In the genomic region with DNA sequence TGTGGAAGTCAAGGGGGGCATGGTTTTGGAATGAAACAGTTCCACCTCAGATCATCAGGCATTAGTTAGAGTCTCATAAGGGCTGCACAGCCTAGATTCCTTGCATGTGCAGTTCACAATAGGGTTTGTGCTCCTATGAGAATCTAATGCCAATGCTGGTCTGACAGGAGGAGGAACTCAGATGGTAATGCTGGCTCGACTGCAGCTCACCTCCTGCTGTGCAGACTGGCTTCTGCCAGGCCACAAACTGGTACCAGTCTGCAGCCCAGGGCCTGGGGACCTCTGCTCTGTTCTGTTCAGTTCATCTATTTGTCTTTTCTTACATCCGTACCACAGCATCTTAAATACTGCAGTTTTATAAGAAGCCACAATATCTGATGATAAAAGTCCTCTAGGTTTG, we compare ENCODE assay signal across 1 cellular context.
TF ChIP-seq lines count a peak whose summit lies in the region.

No MANE protein-coding gene starts in this region.

TF ChIP-seq in GM12878, 131 proteins besides CTCF, POLR2A, EP300 and RAD21 (continued from another document):
- TF ChIP-seq, protein P1, sequence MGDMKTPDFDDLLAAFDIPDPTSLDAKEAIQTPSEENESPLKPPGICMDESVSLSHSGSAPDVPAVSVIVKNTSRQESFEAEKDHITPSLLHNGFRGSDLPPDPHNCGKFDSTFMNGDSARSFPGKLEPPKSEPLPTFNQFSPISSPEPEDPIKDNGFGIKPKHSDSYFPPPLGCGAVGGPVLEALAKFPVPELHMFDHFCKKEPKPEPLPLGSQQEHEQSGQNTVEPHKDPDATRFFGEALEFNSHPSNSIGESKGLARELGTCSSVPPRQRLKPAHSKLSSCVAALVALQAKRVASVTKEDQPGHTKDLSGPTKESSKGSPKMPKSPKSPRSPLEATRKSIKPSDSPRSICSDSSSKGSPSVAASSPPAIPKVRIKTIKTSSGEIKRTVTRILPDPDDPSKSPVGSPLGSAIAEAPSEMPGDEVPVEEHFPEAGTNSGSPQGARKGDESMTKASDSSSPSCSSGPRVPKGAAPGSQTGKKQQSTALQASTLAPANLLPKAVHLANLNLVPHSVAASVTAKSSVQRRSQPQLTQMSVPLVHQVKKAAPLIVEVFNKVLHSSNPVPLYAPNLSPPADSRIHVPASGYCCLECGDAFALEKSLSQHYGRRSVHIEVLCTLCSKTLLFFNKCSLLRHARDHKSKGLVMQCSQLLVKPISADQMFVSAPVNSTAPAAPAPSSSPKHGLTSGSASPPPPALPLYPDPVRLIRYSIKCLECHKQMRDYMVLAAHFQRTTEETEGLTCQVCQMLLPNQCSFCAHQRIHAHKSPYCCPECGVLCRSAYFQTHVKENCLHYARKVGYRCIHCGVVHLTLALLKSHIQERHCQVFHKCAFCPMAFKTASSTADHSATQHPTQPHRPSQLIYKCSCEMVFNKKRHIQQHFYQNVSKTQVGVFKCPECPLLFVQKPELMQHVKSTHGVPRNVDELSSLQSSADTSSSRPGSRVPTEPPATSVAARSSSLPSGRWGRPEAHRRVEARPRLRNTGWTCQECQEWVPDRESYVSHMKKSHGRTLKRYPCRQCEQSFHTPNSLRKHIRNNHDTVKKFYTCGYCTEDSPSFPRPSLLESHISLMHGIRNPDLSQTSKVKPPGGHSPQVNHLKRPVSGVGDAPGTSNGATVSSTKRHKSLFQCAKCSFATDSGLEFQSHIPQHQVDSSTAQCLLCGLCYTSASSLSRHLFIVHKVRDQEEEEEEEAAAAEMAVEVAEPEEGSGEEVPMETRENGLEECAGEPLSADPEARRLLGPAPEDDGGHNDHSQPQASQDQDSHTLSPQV (IDR thresholded peaks at IDR 0.05), result no peak
- TF ChIP-seq MTA3 (IDR thresholded peaks at IDR 0.05; ENCODE audit: borderline replicate concordance, low read length) (no peak), PML (IDR thresholded peaks at IDR 0.05; ENCODE audit: low read length) (no peak), IRF4 (IDR thresholded peaks at IDR 0.05; ENCODE audit: low read depth, low read length) (no peak), NR2C1 (IDR thresholded peaks at IDR 0.05) (no peak), TCF12 (IDR thresholded peaks at IDR 0.05; ENCODE audit: low read depth, low read length) (no peak), RUNX3 (IDR thresholded peaks at IDR 0.05; ENCODE audit: low read length) (no peak), CHD2 (IDR thresholded peaks at IDR 0.05; ENCODE audit: borderline replicate concordance, low read depth, low read length) (no peak), SMC3 (IDR thresholded peaks at IDR 0.05; ENCODE audit: borderline replicate concordance, low read length) (no peak)
- TF ChIP-seq, protein P2, sequence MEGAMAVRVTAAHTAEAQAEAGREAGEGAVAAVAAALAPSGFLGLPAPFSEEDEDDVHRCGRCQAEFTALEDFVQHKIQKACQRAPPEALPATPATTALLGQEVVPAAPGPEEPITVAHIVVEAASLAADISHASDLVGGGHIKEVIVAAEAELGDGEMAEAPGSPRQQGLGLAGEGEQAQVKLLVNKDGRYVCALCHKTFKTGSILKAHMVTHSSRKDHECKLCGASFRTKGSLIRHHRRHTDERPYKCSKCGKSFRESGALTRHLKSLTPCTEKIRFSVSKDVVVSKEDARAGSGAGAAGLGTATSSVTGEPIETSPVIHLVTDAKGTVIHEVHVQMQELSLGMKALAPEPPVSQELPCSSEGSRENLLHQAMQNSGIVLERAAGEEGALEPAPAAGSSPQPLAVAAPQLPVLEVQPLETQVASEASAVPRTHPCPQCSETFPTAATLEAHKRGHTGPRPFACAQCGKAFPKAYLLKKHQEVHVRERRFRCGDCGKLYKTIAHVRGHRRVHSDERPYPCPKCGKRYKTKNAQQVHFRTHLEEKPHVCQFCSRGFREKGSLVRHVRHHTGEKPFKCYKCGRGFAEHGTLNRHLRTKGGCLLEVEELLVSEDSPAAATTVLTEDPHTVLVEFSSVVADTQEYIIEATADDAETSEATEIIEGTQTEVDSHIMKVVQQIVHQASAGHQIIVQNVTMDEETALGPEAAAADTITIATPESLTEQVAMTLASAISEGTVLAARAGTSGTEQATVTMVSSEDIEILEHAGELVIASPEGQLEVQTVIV (IDR thresholded peaks at IDR 0.05; ENCODE audit: borderline replicate concordance, partially characterized antibody), result no peak
